21 cellular contexts compared by ENCODE assay signal in the genomic region with DNA sequence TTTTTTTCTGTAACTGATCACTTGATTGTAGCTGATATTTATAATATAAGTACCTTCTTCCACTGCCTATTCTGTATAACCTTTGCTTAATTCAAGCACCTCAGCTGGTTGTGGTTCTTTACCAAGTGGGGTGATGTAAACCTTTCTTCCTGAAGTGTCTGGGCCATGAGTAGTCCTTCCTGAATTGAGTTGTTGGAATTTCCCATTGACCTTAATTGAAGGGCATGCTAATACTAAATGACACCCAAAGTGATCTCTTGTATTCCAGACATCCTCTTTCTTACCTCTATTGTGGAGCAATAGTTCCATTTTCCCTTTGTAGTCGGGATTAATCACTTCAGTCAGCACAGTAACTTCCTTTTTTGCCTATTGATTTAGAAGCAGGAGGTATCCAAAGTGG.
"Had no signal": no experiment of that assay in that cellular context is flagged by ENCODE, and none has a peak within 500 bp of the region (broad histone marks: within the 10 kb centered on the region; RNA-seq: fewer than 3 reads in every experiment).

No MANE protein-coding gene starts in this region.

- H3K4me1 ChIP-seq: left ventricle myocardium inferior, right atrium auricular region, right lobe of liver, tibial nerve, vagina had no signal

- H3K36me3 ChIP-seq: left ventricle myocardium inferior, ovary, right atrium auricular region, right lobe of liver, tibial nerve, vagina had no signal

- H3K4me3 ChIP-seq: left ventricle myocardium inferior, lung, mucosa of descending colon, ovary, right atrium auricular region, right lobe of liver, smooth muscle cell, tibial nerve, vagina had no signal

- H3K27ac ChIP-seq: left ventricle myocardium inferior, ovary, right atrium auricular region, right lobe of liver, tibial nerve, vagina had no signal

- H3K4me2 ChIP-seq: smooth muscle cell had no signal

- DNase-seq: hypothalamus; immature natural killer cell; kidney; left ventricle myocardium inferior; midbrain; mucosa of descending colon; naive thymus-derived CD4-positive, alpha-beta T cell; ovary; right lobe of liver; stimulated activated CD4-positive, alpha-beta T cell treated with anti-CD3 and anti-CD28 coated beads, Interleukin-1b, Interleukin-23, amount 100 ng/mL, for 48 hours; stimulated activated CD4-positive, alpha-beta T cell treated with anti-CD3 and anti-CD28 coated beads, Interleukin-2, amount 100 ng/mL, for 48 hours; stimulated activated CD4-positive, alpha-beta T cell treated with anti-CD3 and anti-CD28 coated beads, Interleukin-4, amount 100 ng/mL, for 4 hours; stimulated activated CD8-positive, alpha-beta memory T cell treated with anti-CD3 and anti-CD28 coated beads, Interleukin-4, amount 100 ng/mL, for 48 hours; stimulated activated naive CD4-positive, alpha-beta T cell treated with Interleukin-2 at 50 U/mL for 16 hours; stimulated activated naive CD8-positive, alpha-beta T cell treated with anti-CD3 and anti-CD28 coated beads, Interleukin-15, amount 100 ng/mL, for 72 hours; substantia nigra had no signal

- H3K9me3 ChIP-seq: left ventricle myocardium inferior, mucosa of descending colon, ovary, right atrium auricular region, right lobe of liver, tibial nerve, vagina had no signal

- H3K27me3 ChIP-seq: ovary, right atrium auricular region, right lobe of liver, tibial nerve, vagina had no signal
